Comparison of ENCODE assay signal across 7 cellular contexts in the genomic region with DNA sequence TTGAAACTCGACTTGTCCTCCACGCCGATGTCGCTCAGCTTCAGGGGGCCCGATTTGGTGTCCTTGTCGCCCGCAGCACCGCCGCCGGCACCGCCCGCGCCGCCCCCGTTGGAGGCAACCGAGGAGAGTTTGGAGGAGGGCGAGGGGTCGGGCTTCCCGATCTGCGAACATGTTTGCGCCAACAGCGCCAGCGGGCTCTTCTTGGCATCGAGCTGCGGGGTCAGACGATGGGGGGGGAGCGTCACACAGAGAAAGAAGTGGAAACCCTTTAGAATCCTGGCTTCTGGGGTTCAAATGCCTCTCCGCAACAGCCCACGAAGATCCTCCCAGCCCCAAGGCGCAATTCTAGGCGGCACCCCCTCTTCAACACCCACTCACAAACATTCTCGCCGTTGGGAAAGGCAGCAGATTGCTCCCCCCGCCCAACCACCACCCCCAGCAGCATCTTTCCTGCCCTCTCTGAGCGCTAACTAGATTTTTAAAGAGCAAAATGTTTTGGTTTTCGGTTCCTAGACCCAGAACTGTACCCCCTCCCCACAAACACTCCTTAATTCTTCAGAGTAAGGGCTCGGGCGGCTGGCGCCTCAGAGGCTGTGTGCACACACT. TPM values are rescaled to one million over a fixed set of nuclear protein-coding genes. Genes with fewer than 3 reads are reported as not detected.
A peak's percentile ranks its signal among the peaks of the same experiment; 100 is the strongest.
DNase-seq lines count a peak whose midpoint lies in the region; ATAC-seq and TF ChIP-seq lines count a peak whose summit lies in the region.

No MANE protein-coding gene starts in this region.

- peak overlapping the region; percentile 61 for H3K4me3 ChIP-seq in GM06990 (replicated peaks; ENCODE audit: low read depth, low read length)

- peak; percentile 3 for DNase-seq in GM06990 (ENCODE audit: extremely low read depth, insufficient read length)
- DNase-seq in NCI-H1092 (lab: John Stamatoyannopoulos, UW) = peak; percentile 20
- DNase-seq in effector memory CD8-positive, alpha-beta T cell = no peak
- DNase-seq in natural killer cell = no peak
- DNase-seq in dermis blood vessel endothelial cell = no peak

- H3K36me3 Mint-ChIP-seq in effector memory CD8-positive, alpha-beta T cell (ENCODE audit: insufficient read depth) = no peaks in the 10 kb centered on the region
- no peaks in the 10 kb centered on the region for H3K36me3 Mint-ChIP-seq in natural killer cell

- H3K4me3 Mint-ChIP-seq in effector memory CD8-positive, alpha-beta T cell = peak overlapping the region; percentile 71 to 80
- peak overlapping the region; percentile 80 for H3K4me3 Mint-ChIP-seq in natural killer cell

- peaks cover 10 to 17% of the 10 kb centered on the region in 2 donors for H3K4me1 Mint-ChIP-seq in effector memory CD8-positive, alpha-beta T cell (ENCODE audit: low read depth in 2 of 2)
- peaks cover 5 to 35% of the 10 kb centered on the region in 2 donors for H3K4me1 Mint-ChIP-seq in natural killer cell

- intact Hi-C loops in natural killer cell (cut with micrococcal nuclease) = no loop called here

- H3K27me3 ChIP-seq in GM06990 (replicated peaks; ENCODE audit: control insufficient read depth, insufficient read depth, low read length) = peaks cover 4% of the 10 kb centered on the region; the same call in 1 of the 2 replicates

- peaks cover 41 to 73% of the 10 kb centered on the region in 2 donors for H3K27me3 Mint-ChIP-seq in effector memory CD8-positive, alpha-beta T cell
- H3K27me3 Mint-ChIP-seq in natural killer cell (ENCODE audit: low read depth in 2 of 2) = peaks cover 19 to 40% of the 10 kb centered on the region in 2 donors

- H3K27ac Mint-ChIP-seq in effector memory CD8-positive, alpha-beta T cell = no peak overlapping the region
- H3K27ac Mint-ChIP-seq in natural killer cell = no peak overlapping the region

- no peak for TF ChIP-seq CTCF in GM06990 (IDR thresholded peaks at IDR 0.05; ENCODE audit: insufficient read depth, low read length, poor library complexity, severe bottlenecking)
- TF ChIP-seq CTCF in natural killer cell (IDR thresholded peaks at IDR 0.05) = no peak

- no peaks in the 10 kb centered on the region for H3K9me3 Mint-ChIP-seq in effector memory CD8-positive, alpha-beta T cell
- H3K9me3 Mint-ChIP-seq in natural killer cell = no peaks in the 10 kb centered on the region

- no peaks in the 10 kb centered on the region for H3K36me3 ChIP-seq in GM06990 (ENCODE audit: control insufficient read depth, insufficient read depth, low read length)

- no peak for ATAC-seq in effector memory CD8-positive, alpha-beta T cell (replicated peaks)
- ATAC-seq in natural killer cell (no peak), GM19395 (IDR thresholded peaks at IDR 0.05; ENCODE audit: unreplicated experiment) (no peak), GM18870 (IDR thresholded peaks at IDR 0.05; ENCODE audit: unreplicated experiment) (no peak)

RNA-seq across cellular contexts. Expression of gene ZNF503, which starts 1.3 kb away (rescaled TPM):
- 1 to 10 TPM in 1 of 3 donors, under 1 TPM in 2; 0.27 to 1.2 (median 0.73) TPM for total RNA-seq in natural killer cell
- 0.68 and 1.2 TPM in 2 replicates for total RNA-seq in dermis blood vessel endothelial cell

RNA-seq across cellular contexts. Expression of gene LRMDA, which starts 31.2 kb away (rescaled TPM):
- total RNA-seq in natural killer cell (1 to 10 TPM; 1.4 to 2.4 (median 2.1) TPM), dermis blood vessel endothelial cell (7.6 and 27.4 TPM in 2 replicates)

Comparison
In these comparisons a context has a peak if more than half of its experiments do, and no peak if none do; other contexts are left out.
1. DNase-seq: peak in GM06990 (single experiment) and NCI-H1092 (single experiment); none in effector memory CD8-positive, alpha-beta T cell (0 of 3), natural killer cell (single experiment) and dermis blood vessel endothelial cell (single experiment).